8 cellular contexts compared by ENCODE assay signal in genomic region chr1:89781494-89782126, GRCh38. TPM values are rescaled to one million over a fixed set of nuclear protein-coding genes. Genes with fewer than 3 reads are reported as not detected.
DNase-seq lines count a peak whose midpoint lies in the region; ATAC-seq lines count a peak whose summit lies in the region.

No MANE protein-coding gene starts in this region.

- no peaks in the 10 kb centered on the region for H3K9me3 Mint-ChIP-seq in activated T-helper 2 cell treated with anti-CD3 and anti-CD28 coated beads, Interferon-gamma antibody, Interleukin-2, Interleukin-4, amounts not matched to agents 10 μg/mL and 5 μg/mL and 100 μg/mL, durations not matched to agents 14 hours and 24 hours and 36 hours

- H3K27me3 Mint-ChIP-seq in activated T-helper 2 cell treated with anti-CD3 and anti-CD28 coated beads, Interferon-gamma antibody, Interleukin-2, Interleukin-4, amounts not matched to agents 10 μg/mL and 5 μg/mL and 100 μg/mL, durations not matched to agents 14 hours and 24 hours and 36 hours (ENCODE audit: low read depth): no peaks in the 10 kb centered on the region

- H3K4me3 Mint-ChIP-seq in activated T-helper 2 cell treated with anti-CD3 and anti-CD28 coated beads, Interferon-gamma antibody, Interleukin-2, Interleukin-4, amounts not matched to agents 10 μg/mL and 5 μg/mL and 100 μg/mL, durations not matched to agents 14 hours and 24 hours and 36 hours (ENCODE audit: low read depth): peak overlapping the region; percentile 53

- peaks cover 34% of the 10 kb centered on the region for H3K4me1 Mint-ChIP-seq in activated T-helper 2 cell treated with anti-CD3 and anti-CD28 coated beads, Interferon-gamma antibody, Interleukin-2, Interleukin-4, amounts not matched to agents 10 μg/mL and 5 μg/mL and 100 μg/mL, durations not matched to agents 14 hours and 24 hours and 36 hours (ENCODE audit: low read depth)

- intact Hi-C loops in activated T-helper 2 cell treated with anti-CD3 and anti-CD28 coated beads, Interferon-gamma antibody, Interleukin-2, Interleukin-4, amounts not matched to agents 10 μg/mL and 5 μg/mL and 100 μg/mL, durations not matched to agents 14 hours and 24 hours and 36 hours (cut with micrococcal nuclease): loop anchor here (2.0 to 5.0 kb wide), 5 partner anchors 23 to 259 kb away; partner anchors contain the start of genes LRRC8B, LRRC8D and ZNF326

- H3K36me3 Mint-ChIP-seq in activated T-helper 2 cell treated with anti-CD3 and anti-CD28 coated beads, Interferon-gamma antibody, Interleukin-2, Interleukin-4, amounts not matched to agents 10 μg/mL and 5 μg/mL and 100 μg/mL, durations not matched to agents 14 hours and 24 hours and 36 hours (ENCODE audit: low read depth): no peaks in the 10 kb centered on the region

- peak overlapping the region; percentile 96 for H3K27ac Mint-ChIP-seq in activated T-helper 2 cell treated with anti-CD3 and anti-CD28 coated beads, Interferon-gamma antibody, Interleukin-2, Interleukin-4, amounts not matched to agents 10 μg/mL and 5 μg/mL and 100 μg/mL, durations not matched to agents 14 hours and 24 hours and 36 hours

- ATAC-seq in GM19351 (IDR thresholded peaks at IDR 0.05; ENCODE audit: unreplicated experiment) (peak; percentile 79), HG03378 (IDR thresholded peaks at IDR 0.05; ENCODE audit: unreplicated experiment) (peak; percentile 82)

- DNase-seq in activated T-helper 2 cell treated with anti-CD3 and anti-CD28 coated beads, Interferon-gamma antibody, Interleukin-2, Interleukin-4, amounts not matched to agents 10 μg/mL and 5 μg/mL and 100 μg/mL, durations not matched to agents 14 hours and 24 hours and 36 hours (ENCODE audit: low spot score): no peak
- DNase-seq in stimulated activated CD8-positive, alpha-beta memory T cell treated with anti-CD3 and anti-CD28 coated beads, Interleukin-12 subunit alpha, Interleukin-12 subunit beta, amount 100 ng/mL, for 24 hours (ENCODE audit: extremely low read depth): peak; percentile 50
- DNase-seq in cerebellum (ENCODE audit: low spot score) (no peak), islet precursor cell (no peak), NCI-H226 (no peak), SHP77 treated with DMSO at 0.1 percent for 48 hours (lab: John Stamatoyannopoulos, UW) (no peak)

RNA-seq across cellular contexts. Expression of gene LRRC8D, which starts 39.2 kb away (rescaled TPM):
- total RNA-seq in activated T-helper 2 cell treated with anti-CD3 and anti-CD28 coated beads, Interferon-gamma antibody, Interleukin-2, Interleukin-4, amounts not matched to agents 10 μg/mL and 5 μg/mL and 100 μg/mL, durations not matched to agents 14 hours and 24 hours and 36 hours: 28.6 and 33.3 TPM in 2 replicates
- total RNA-seq in cerebellum: 24.8 TPM
